Comparison of ENCODE assay signal across 22 cellular contexts in the genomic region with DNA sequence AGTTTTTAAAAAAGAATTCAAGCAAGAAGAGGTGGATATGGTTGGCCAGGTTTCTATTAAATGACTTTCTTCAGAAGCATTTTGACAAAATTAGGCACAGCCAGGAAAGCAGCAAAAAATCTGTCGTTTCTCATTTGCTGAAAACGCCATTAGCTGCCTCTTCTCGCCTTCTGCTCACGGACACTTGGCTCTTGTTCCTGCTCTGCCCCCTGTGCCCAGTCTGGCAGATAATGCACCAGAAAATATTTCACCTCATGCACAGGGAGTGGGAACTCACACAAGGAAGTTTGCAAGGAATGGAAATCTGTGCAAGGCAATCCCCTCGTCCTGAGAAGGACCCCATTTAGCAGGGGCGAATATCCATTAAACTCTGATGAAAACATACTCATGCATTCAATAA.
"Had no signal": no experiment of that assay in that cellular context is flagged by ENCODE, and none has a peak within 500 bp of the region (broad histone marks: within the 10 kb centered on the region; RNA-seq: fewer than 3 reads in every experiment).

No MANE protein-coding gene starts in this region.

- ATAC-seq: activated CD4-positive, alpha-beta T cell treated with anti-CD3 and anti-CD28 coated beads for 36 hours; activated naive CD4-positive, alpha-beta T cell treated with anti-CD3 and anti-CD28 coated beads, Interleukin-2, amount 50 U/mL, for 72 hours; activated T-cell treated with anti-CD3 and anti-CD28 coated beads, Interleukin-2, amount 50 U/mL, for 72 hours; gastroesophageal sphincter; heart right ventricle had no signal

- DNase-seq: activated CD4-positive, alpha-beta memory T cell treated with anti-CD3 and anti-CD28 coated beads for 36 hours; activated CD4-positive, alpha-beta T cell treated with anti-CD3 and anti-CD28 coated beads for 36 hours; activated CD4-positive, alpha-beta T cell treated with anti-CD3 and anti-CD28 coated beads, Interleukin-2, amount 10 ng/mL, durations not matched to agents 24 days and 14 days; activated CD4-positive, CD25-positive, alpha-beta regulatory T cell; activated CD4-positive, CD25-positive, alpha-beta regulatory T cell treated with anti-CD3 and anti-CD28 coated beads, Interleukin-2, amount 50 U/mL, for 72 hours; activated CD8-positive, alpha-beta memory T cell treated with anti-CD3 and anti-CD28 coated beads, Interleukin-2, amount 50 U/mL, for 48 hours; activated gamma-delta T cell; activated naive CD4-positive, alpha-beta T cell; activated naive CD4-positive, alpha-beta T cell treated with anti-CD3 and anti-CD28 coated beads, Interleukin-2, amount 10 ng/mL, durations not matched to agents 7 days and 5 days; activated naive CD8-positive, alpha-beta T cell treated with anti-CD3 and anti-CD28 coated beads, Interleukin-2, amount 10 ng/mL, durations not matched to agents 7 days and 5 days; activated T-cell treated with anti-CD3 and anti-CD28 coated beads for 4 hours; activated T-cell treated with anti-CD3 and anti-CD28 coated beads, Interleukin-2, amount 50 U/mL, for 24 hours; activated T-cell treated with anti-CD3 and anti-CD28 coated beads, Interleukin-2, amount 50 U/mL, for 72 hours; central memory CD4-positive, alpha-beta T cell; colonic mucosa; effector CD8-positive, alpha-beta T cell; esophagus squamous epithelium; foreskin melanocyte; heart right ventricle; T-helper 2 cell had no signal
